In genomic region chr15:60859996-60860494, GRCh38 we compare ENCODE assay signal across 16 cellular contexts.
A peak's percentile ranks its signal among the peaks of the same experiment; 100 is the strongest.
DNase-seq lines count a peak whose midpoint lies in the region; ATAC-seq and TF ChIP-seq lines count a peak whose summit lies in the region.
"Had no signal": no experiment of that assay in that cellular context is flagged by ENCODE, and none has a peak within 500 bp of the region (broad histone marks: within the 10 kb centered on the region; RNA-seq: fewer than 3 reads in every experiment).

No MANE protein-coding gene starts in this region.

- H3K9me3 Mint-ChIP-seq in MCF 10A (ENCODE audit: unreplicated experiment): no peaks in the 10 kb centered on the region
- H3K9me3 Mint-ChIP-seq in activated CD4-positive, alpha-beta T cell treated with anti-CD3 and anti-CD28 coated beads, Interleukin-2, amount 10 ng/mL, durations not matched to agents 24 days and 14 days: peaks cover 6% of the 10 kb centered on the region
- H3K9me3 Mint-ChIP-seq: activated B cell treated with CpG ODN at 0.5 μM for 24 hours, memory B cell had no signal

- no peak overlapping the region for H3K4me3 ChIP-seq in AG04449 (ENCODE audit: low read depth, low read length)
- no peak overlapping the region for H3K4me3 ChIP-seq in mesenchymal stem cell (ENCODE audit: insufficient read depth in 1 of 2, low read depth in 1 of 2, low read length in 2 of 2)
- H3K4me3 ChIP-seq: coronary artery had no signal

- H4K91ac ChIP-seq in mesenchymal stem cell (ENCODE audit: low read length): no peak overlapping the region

- H3K27me3 Mint-ChIP-seq in MCF 10A (ENCODE audit: insufficient read depth, unreplicated experiment): peaks cover 30% of the 10 kb centered on the region
- H3K27me3 Mint-ChIP-seq in activated CD4-positive, alpha-beta T cell treated with anti-CD3 and anti-CD28 coated beads, Interleukin-2, amount 10 ng/mL, durations not matched to agents 24 days and 14 days: no peaks in the 10 kb centered on the region
- H3K27me3 Mint-ChIP-seq: activated B cell treated with CpG ODN at 0.5 μM for 24 hours had no signal

- no peak overlapping the region for H2BK12ac ChIP-seq in mesenchymal stem cell (ENCODE audit: low read length in 2 of 2)

- H3K36me3 Mint-ChIP-seq in MCF 10A (ENCODE audit: insufficient read depth, unreplicated experiment): no peaks in the 10 kb centered on the region
- H3K36me3 Mint-ChIP-seq in activated CD4-positive, alpha-beta T cell treated with anti-CD3 and anti-CD28 coated beads, Interleukin-2, amount 10 ng/mL, durations not matched to agents 24 days and 14 days (ENCODE audit: low read depth): no peaks in the 10 kb centered on the region
- H3K36me3 Mint-ChIP-seq: memory B cell had no signal

- H3K9me3 ChIP-seq in mesenchymal stem cell (ENCODE audit: control insufficient read depth, low read length): no peaks in the 10 kb centered on the region
- H3K9me3 ChIP-seq: neutrophil had no signal

- BruUV-seq in MCF 10A (replicated peaks; lab: Mats Ljungman, UMichigan): no TSS peak

- H3K27ac Mint-ChIP-seq in MCF 10A (ENCODE audit: low read depth, unreplicated experiment): no peak overlapping the region
- H3K27ac Mint-ChIP-seq in activated CD4-positive, alpha-beta T cell treated with anti-CD3 and anti-CD28 coated beads, Interleukin-2, amount 10 ng/mL, durations not matched to agents 24 days and 14 days: no peak overlapping the region
- H3K27ac Mint-ChIP-seq: activated B cell treated with CpG ODN at 0.5 μM for 24 hours, memory B cell had no signal

- no peak overlapping the region for H2BK120ac ChIP-seq in mesenchymal stem cell (ENCODE audit: low read depth, low read length)

- DNase-seq in AG04449 (ENCODE audit: low read depth, low spot score) (peak; percentile 57), GM04503 (ENCODE audit: low read depth) (peak; percentile 75), MCF 10A (ENCODE audit: unreplicated experiment) (peak; percentile 84), mesenchymal stem cell (peak; percentile 53), NCI-H146 treated with DMSO at 0.1 percent for 48 hours (lab: John Stamatoyannopoulos, UW; ENCODE audit: unreplicated experiment) (no peak), NCI-H2171 (lab: John Stamatoyannopoulos, UW) (no peak)
- DNase-seq in activated CD4-positive, alpha-beta T cell treated with anti-CD3 and anti-CD28 coated beads, Interleukin-2, amount 10 ng/mL, durations not matched to agents 24 days and 14 days: no peak
- DNase-seq: activated B cell treated with CpG ODN at 0.5 μM for 24 hours; Kasumi-1; NCI-H187 treated with DMSO at 0.1 percent for 48 hours; NCI-H69; stimulated activated naive CD4-positive, alpha-beta T cell had no signal

- no peaks in the 10 kb centered on the region for H3K4me1 ChIP-seq in mesenchymal stem cell (ENCODE audit: control insufficient read depth, insufficient read depth, low read depth, low read length)

- H3K4ac ChIP-seq in mesenchymal stem cell (ENCODE audit: low read depth in 1 of 2, low read length in 2 of 2): no peak overlapping the region

- H2AK5ac ChIP-seq in mesenchymal stem cell (ENCODE audit: low read length, severe bottlenecking): no peak overlapping the region

- no peak overlapping the region for H4K8ac ChIP-seq in mesenchymal stem cell (ENCODE audit: low read length)

- peaks cover 6% of the 10 kb centered on the region for H3K4me1 Mint-ChIP-seq in MCF 10A (ENCODE audit: insufficient read depth, unreplicated experiment)
- peaks cover 15% of the 10 kb centered on the region for H3K4me1 Mint-ChIP-seq in activated CD4-positive, alpha-beta T cell treated with anti-CD3 and anti-CD28 coated beads, Interleukin-2, amount 10 ng/mL, durations not matched to agents 24 days and 14 days
- H3K4me1 Mint-ChIP-seq: activated B cell treated with CpG ODN at 0.5 μM for 24 hours, memory B cell had no signal

- no peaks in the 10 kb centered on the region for H3K79me1 ChIP-seq in mesenchymal stem cell (replicated peaks; ENCODE audit: low read length, poor library complexity, severe bottlenecking)

- H3K4me3 Mint-ChIP-seq in MCF 10A (ENCODE audit: unreplicated experiment): no peak overlapping the region
- no peak overlapping the region for H3K4me3 Mint-ChIP-seq in activated CD4-positive, alpha-beta T cell treated with anti-CD3 and anti-CD28 coated beads, Interleukin-2, amount 10 ng/mL, durations not matched to agents 24 days and 14 days
- H3K4me3 Mint-ChIP-seq: activated B cell treated with CpG ODN at 0.5 μM for 24 hours, memory B cell had no signal

- POLR2A ChIA-PET in AG04449 (lab: Yijun Ruan, JAX) (interaction anchor here (0.6 to 0.7 kb wide), 2 partner anchors 24 to 267 kb away, joined by 3 to 7 read pairs; no protein-coding TSS in a partner anchor), MCF 10A (lab: Yijun Ruan, JAX) (interaction anchor here (0.9 kb wide), 1 partner anchor 31 kb away, joined by 4 read pairs; no protein-coding TSS in a partner anchor)

- no peak overlapping the region for H3K4me2 ChIP-seq in mesenchymal stem cell (ENCODE audit: low read length, poor library complexity, severe bottlenecking)

- WGBS in mesenchymal stem cell: 84% methylated on average over 9 of the region's 9 CpGs

- no peak overlapping the region for H3K14ac ChIP-seq in mesenchymal stem cell (ENCODE audit: low read length in 2 of 2)

- no peak overlapping the region for H3K23ac ChIP-seq in mesenchymal stem cell (ENCODE audit: low read length in 2 of 2)

- H3K36me3 ChIP-seq in mesenchymal stem cell (ENCODE audit: control insufficient read depth in 1 of 2, insufficient read depth in 2 of 2, low read depth in 1 of 2, low read length in 2 of 2): no peaks in the 10 kb centered on the region
- H3K36me3 ChIP-seq: neutrophil had no signal

- H2AFZ ChIP-seq in mesenchymal stem cell (ENCODE audit: low read depth, low read length): no peak overlapping the region

- H2BK5ac ChIP-seq in mesenchymal stem cell (ENCODE audit: low read depth, low read length, poor library complexity, severe bottlenecking): no peak overlapping the region

- no peak overlapping the region for H3K18ac ChIP-seq in mesenchymal stem cell (ENCODE audit: low read depth in 1 of 2, low read length in 2 of 2)

- no peak overlapping the region for H3K27ac ChIP-seq in mesenchymal stem cell (ENCODE audit: low read length, poor library complexity, severe bottlenecking)
- H3K27ac ChIP-seq: coronary artery, neutrophil had no signal

- TF ChIP-seq CTCF in AG04449 (IDR thresholded peaks at IDR 0.05; ENCODE audit: insufficient read depth, low read length, missing control alignments) (no peak), MCF 10A (IDR thresholded peaks at IDR 0.05; ENCODE audit: unreplicated experiment) (no peak)

- no peak overlapping the region for H2BK15ac ChIP-seq in mesenchymal stem cell (ENCODE audit: low read depth, poor library complexity, severe bottlenecking)

- CTCF ChIA-PET in AG04449 (lab: Yijun Ruan, JAX): no interaction called here
- CTCF ChIA-PET in MCF 10A (lab: Yijun Ruan, JAX): interaction anchor here (0.6 kb wide), 1 partner anchor 8 kb away, joined by 3 read pairs; no protein-coding TSS in a partner anchor

- H3K9ac ChIP-seq in mesenchymal stem cell (ENCODE audit: low read length): peak overlapping the region; percentile 5

- ATAC-seq in GM18498 (IDR thresholded peaks at IDR 0.05; ENCODE audit: unreplicated experiment): no peak

- H3K27me3 ChIP-seq in mesenchymal stem cell (ENCODE audit: control insufficient read depth in 1 of 2, insufficient read depth in 1 of 2, low read length in 2 of 2): no peaks in the 10 kb centered on the region
- H3K27me3 ChIP-seq: neutrophil had no signal

- intact Hi-C loops in MCF 10A (cut with micrococcal nuclease): no loop called here
- intact Hi-C loops in activated CD4-positive, alpha-beta T cell treated with anti-CD3 and anti-CD28 coated beads, Interleukin-2, amount 10 ng/mL, durations not matched to agents 24 days and 14 days (cut with micrococcal nuclease): loop anchor here (5.0 kb wide), 1 partner anchor 37 kb away; no protein-coding TSS in a partner anchor

Comparison
In these comparisons a context has a peak if more than half of its experiments do, and no peak if none do; other contexts are left out.
1. DNase-seq: peak in AG04449 (single experiment), GM04503 (single experiment), MCF 10A (single experiment) and mesenchymal stem cell (single experiment); none in NCI-H146 treated with DMSO at 0.1 percent for 48 hours (single experiment), NCI-H2171 (single experiment) and activated CD4-positive, alpha-beta T cell treated with anti-CD3 and anti-CD28 coated beads, Interleukin-2, amount 10 ng/mL, durations not matched to agents 24 days and 14 days (single experiment).